Comparison of ENCODE assay signal across 8 cellular contexts in genomic region chr1:161038523-161039153, GRCh38. TPM values are rescaled to one million over a fixed set of nuclear protein-coding genes. Genes with fewer than 3 reads are reported as not detected.
DNase-seq lines count a peak whose midpoint lies in the region; ATAC-seq and TF ChIP-seq lines count a peak whose summit lies in the region.

A gene with protein sequence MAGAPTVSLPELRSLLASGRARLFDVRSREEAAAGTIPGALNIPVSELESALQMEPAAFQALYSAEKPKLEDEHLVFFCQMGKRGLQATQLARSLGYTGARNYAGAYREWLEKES (minus strand): TSS chr1:161038964. CDS start chr1:161038889, 75 bp downstream.

- ATAC-seq in HG03520 (IDR thresholded peaks at IDR 0.05; ENCODE audit: unreplicated experiment) (peak; percentile 53), heart left ventricle (peak; percentile 29 to 87 (median 85))

- H3K4me3 ChIP-seq in Peyer's patch: peak within 1 kb of the TSS; percentile 47 to 71 (median 66)
- peak within 1 kb of the TSS; percentile 18 to 71 (median 50) for H3K4me3 ChIP-seq in heart left ventricle

- H3K4me1 ChIP-seq in Peyer's patch: peaks cover 0 to 27% (median 0%) of the 10 kb centered on the region in 4 donors
- peaks cover 0 to 26% (median 4%) of the 10 kb centered on the region in 12 donors for H3K4me1 ChIP-seq in heart left ventricle

- H3K27ac ChIP-seq in Peyer's patch (peak within 1 kb of the TSS; percentile 69 to 91 (median 81)), heart left ventricle (peak within 1 kb of the TSS in 2 of 12 donors; percentile 46 to 62)

- peaks cover 0 to 39% (median 0%) of the 10 kb centered on the region in 3 donors for H3K36me3 ChIP-seq in Peyer's patch
- H3K36me3 ChIP-seq in heart left ventricle: peaks cover 0 to 51% (median 42%) of the 10 kb centered on the region in 9 donors

- peak in 1 of 6 experiments; percentile 12 for TF ChIP-seq CTCF in Peyer's patch (IDR thresholded peaks at IDR 0.05)
- TF ChIP-seq CTCF in heart left ventricle (IDR thresholded peaks at IDR 0.05): no peak

- peak; percentile 58 to 62 for TF ChIP-seq POLR2A in Peyer's patch (IDR thresholded peaks at IDR 0.05)
- TF ChIP-seq POLR2A in heart left ventricle (IDR thresholded peaks at IDR 0.05): no peak

- DNase-seq in AML-193 (lab: John Stamatoyannopoulos, UW) (peak; percentile 16 to 28), GM19240 (ENCODE audit: insufficient read length, low spot score) (peak; percentile 90), Peyer's patch (peak; percentile 81 to 93 (median 91)), activated gamma-delta T cell treated with Interleukin-2 at 50 U/mL for 16 hours (peak; percentile 83), heart left ventricle (peak; percentile 58 to 78 (median 62)), putamen (ENCODE audit: low spot score) (peak; percentile 54), ureter (ENCODE audit: low spot score) (peak; percentile 72)

- intact Hi-C loops in heart left ventricle (cut with DNase I): loop anchor here in 1 of 10 donors (2.0 kb wide), 1 partner anchor 38 kb away; no protein-coding TSS in a partner anchor

- H3K27me3 ChIP-seq in Peyer's patch (no peaks in the 10 kb centered on the region), heart left ventricle (no peaks in the 10 kb centered on the region)

- 23 to 58% (median 41%) methylated on average over 33 to 54 of the region's 54 CpGs for WGBS in heart left ventricle, 4 donors

- H3K9me3 ChIP-seq in Peyer's patch: no peaks in the 10 kb centered on the region
- H3K9me3 ChIP-seq in heart left ventricle: no peaks in the 10 kb centered on the region

RNA-seq across cellular contexts. Expression of the gene that starts here (rescaled TPM):
- total RNA-seq in Peyer's patch (100 to 1,000 TPM in 1 of 4 donors, 10 to 100 TPM in 3; 33.0 to 152 (median 78.8) TPM), heart left ventricle (10 to 100 TPM in 7 of 9 donors, 1 to 10 TPM in 2; 6.1 to 22.7 (median 14.4) TPM), ureter (79.8 TPM)
- polyA plus RNA-seq in heart left ventricle: 10 to 100 TPM; 14.7 to 16.2 TPM

Comparison
In these comparisons a context has a peak if more than half of its experiments do, and no peak if none do; other contexts are left out.
1. DNase-seq: peak in every context shown above with its lines; median percentile 91 in Peyer's patch; 90 in GM19240; 83 in activated gamma-delta T cell treated with Interleukin-2 at 50 U/mL for 16 hours; 72 in ureter; 62 in heart left ventricle; 54 in putamen; 22 in AML-193.
2. POLR2A ChIP-seq: peak in Peyer's patch (2 of 2); none in heart left ventricle (0 of 2).